In genomic region chr1:167761400-167761799, GRCh38 we compare ENCODE assay signal across 1 cellular context.
TF ChIP-seq lines count a peak whose summit lies in the region.

No MANE protein-coding gene starts in this region.

TF ChIP-seq in K562, 482 proteins besides CTCF, POLR2A, EP300 and RAD21 (continued from another document):
- TF ChIP-seq HMBOX1 (IDR thresholded peaks at IDR 0.05) (peak; percentile 93), STAT5B (CRISPR knock-in tag; IDR thresholded peaks at IDR 0.05) (0 out of 2 replicates have a peak, but pooled peaks have one; percentile 19), BCL6 (CRISPR knock-in tag; IDR thresholded peaks at IDR 0.05) (no peak), BRD9 (IDR thresholded peaks at IDR 0.05; ENCODE audit: low read depth, partially characterized antibody) (peak; percentile 16), TAL1 (IDR thresholded peaks at IDR 0.05) (no peak)
